26 cellular contexts compared by ENCODE assay signal in the genomic region with DNA sequence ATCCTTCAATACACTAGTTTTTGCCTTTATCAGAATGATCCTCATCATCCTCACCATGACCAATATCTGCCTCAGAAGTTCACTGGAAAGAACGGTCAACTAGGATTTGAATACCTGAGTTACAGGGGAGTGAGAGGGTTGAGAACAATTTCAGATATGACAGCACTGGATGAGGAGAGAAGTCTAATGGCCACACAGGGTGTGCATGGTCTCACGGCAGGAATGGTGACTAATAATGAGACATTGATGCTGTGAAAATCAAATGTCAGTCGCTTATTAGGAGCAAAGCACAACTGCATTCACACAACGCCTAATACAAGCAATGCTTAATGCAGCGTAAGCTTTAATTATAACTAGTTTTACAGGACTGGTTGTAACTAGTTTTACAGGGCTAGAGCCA. TPM values are rescaled to one million over a fixed set of nuclear protein-coding genes. Genes with fewer than 3 reads are reported as not detected.
"Had no signal": no experiment of that assay in that cellular context is flagged by ENCODE, and none has a peak within 500 bp of the region (broad histone marks: within the 10 kb centered on the region; RNA-seq: fewer than 3 reads in every experiment).

No MANE protein-coding gene starts in this region.

- H3K27ac ChIP-seq: RWPE1, SJCRH30 had no signal

- H3K36me3 ChIP-seq: SJCRH30 had no signal

- H3K4me3 ChIP-seq: SJCRH30 had no signal

- H3K9me3 ChIP-seq: SJCRH30 had no signal

- ATAC-seq: Panc1, PC-3, Right ventricle myocardium inferior, SK-N-SH treated with all-trans-retinoic acid at 6 μM for 48 hours had no signal

- DNase-seq: KBM-7, MV-4-11, NCI-H1048, NCI-H1105, NCI-H1417, NCI-H1436 treated with DMSO at 0.1 percent for 48 hours, NCI-H1694 treated with DMSO at 0.1 percent for 48 hours, NCI-H1930, NCI-H2081, NCI-H2107, NCI-H2227 treated with DMSO at 0.1 percent for 48 hours, NCI-H510A, NCI-H524 treated with DMSO at 0.1 percent for 48 hours, NCI-H69, NCI-H774, PC-3, SHP77 treated with DMSO at 0.1 percent for 48 hours, SJCRH30 had no signal

- H3K27me3 ChIP-seq: SJCRH30 had no signal

- H3K4me1 ChIP-seq: SJCRH30 had no signal

RNA-seq across cellular contexts. Expression of gene PRIMA1, which starts 23.3 kb away (rescaled TPM):
- total RNA-seq: HT-29, LHCN-M2, MCF 10A, OCI-LY7, SJCRH30 had no signal
